11 cellular contexts compared by ENCODE assay signal in the genomic region with DNA sequence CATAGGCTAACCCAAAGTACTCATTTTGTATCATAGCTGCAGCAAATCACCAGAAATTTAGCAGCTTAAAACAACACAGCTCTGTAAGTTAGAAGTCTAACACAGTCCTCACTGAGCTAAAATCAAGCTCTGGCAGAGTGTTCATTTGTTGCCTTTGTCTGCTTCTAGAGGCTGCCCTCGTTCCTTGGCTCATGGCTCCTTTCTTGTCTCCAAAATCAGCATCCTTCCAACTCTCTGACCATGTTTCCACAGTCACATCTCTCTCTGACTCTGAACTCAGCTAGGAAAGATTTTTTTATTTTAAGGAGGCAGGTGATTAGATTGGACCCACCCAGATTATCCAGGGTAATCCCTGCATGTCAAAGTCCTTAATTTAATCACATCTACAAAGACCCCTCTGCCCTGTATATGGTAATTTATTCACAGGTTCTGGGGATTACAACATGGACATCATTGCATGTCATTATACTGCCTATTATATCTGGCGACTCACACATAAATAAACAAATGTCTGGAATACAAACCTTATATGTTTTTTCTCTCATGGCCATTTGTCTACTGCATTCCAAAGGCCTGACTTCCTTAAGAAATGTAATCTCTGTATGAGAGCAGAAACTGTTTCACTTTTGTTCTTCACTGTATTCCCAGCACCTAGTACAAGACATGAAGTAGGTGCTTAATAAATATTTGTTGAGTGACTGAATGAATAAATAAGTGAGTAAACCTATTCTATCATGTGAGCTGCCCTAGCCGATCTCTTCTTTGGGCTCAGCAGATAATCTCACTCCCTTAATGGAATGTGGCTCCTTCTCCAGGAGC. TPM values are rescaled to one million over a fixed set of nuclear protein-coding genes. Genes with fewer than 3 reads are reported as not detected.
DNase-seq lines count a peak whose midpoint lies in the region; ATAC-seq and TF ChIP-seq lines count a peak whose summit lies in the region.
"Had no signal": no experiment of that assay in that cellular context is flagged by ENCODE, and none has a peak within 500 bp of the region (broad histone marks: within the 10 kb centered on the region; RNA-seq: fewer than 3 reads in every experiment).

No MANE protein-coding gene starts in this region.

- H3K4me3 Mint-ChIP-seq in type B pancreatic cell = no peak overlapping the region
- H3K4me3 Mint-ChIP-seq: activated naive CD4-positive, alpha-beta T cell treated with anti-CD3 and anti-CD28 coated beads for 36 hours; nephron progenitor cell had no signal

- no peaks in the 10 kb centered on the region for H3K27me3 ChIP-seq in foreskin keratinocyte
- H3K27me3 ChIP-seq: testis had no signal

- no peak for TF ChIP-seq CTCF in foreskin keratinocyte (conservative IDR thresholded peaks at IDR 0.05)
- TF ChIP-seq CTCF in type B pancreatic cell (conservative IDR thresholded peaks at IDR 0.05) = no peak

- peaks cover 4% of the 10 kb centered on the region for H3K27me3 Mint-ChIP-seq in type B pancreatic cell

- ATAC-seq in foreskin keratinocyte (peak; percentile 55), GM21717 (IDR thresholded peaks at IDR 0.05; ENCODE audit: unreplicated experiment) (no peak)

- no peaks in the 10 kb centered on the region for H3K36me3 Mint-ChIP-seq in type B pancreatic cell

- peaks cover 5% of the 10 kb centered on the region for H3K9me3 Mint-ChIP-seq in type B pancreatic cell
- H3K9me3 Mint-ChIP-seq: activated naive CD4-positive, alpha-beta T cell treated with anti-CD3 and anti-CD28 coated beads for 36 hours; nephron progenitor cell had no signal

- peaks cover 4% of the 10 kb centered on the region for H3K4me1 Mint-ChIP-seq in type B pancreatic cell (ENCODE audit: unreplicated experiment)

- H3K27ac Mint-ChIP-seq in type B pancreatic cell = peak overlapping the region; percentile 80
- H3K27ac Mint-ChIP-seq: activated naive CD4-positive, alpha-beta T cell treated with anti-CD3 and anti-CD28 coated beads for 36 hours; nephron progenitor cell had no signal

- H3K27ac ChIP-seq in foreskin keratinocyte = peak overlapping the region; percentile 53
- H3K27ac ChIP-seq: testis had no signal

- DNase-seq in HT1080 (ENCODE audit: low read depth) (peak; percentile 66), amniotic stem cell (lab: John Stamatoyannopoulos, UW) (peak; percentile 35), foreskin keratinocyte (peak; percentile 73 to 86), type B pancreatic cell (ENCODE audit: extremely low spot score, unreplicated experiment) (no peak), NCI-H1436 treated with DMSO at 0.1 percent for 48 hours (lab: John Stamatoyannopoulos, UW) (no peak), NOMO-1 treated with DMSO at 0.1 percent for 48 hours (lab: John Stamatoyannopoulos, UW; ENCODE audit: unreplicated experiment) (no peak)
- DNase-seq: activated naive CD4-positive, alpha-beta T cell treated with anti-CD3 and anti-CD28 coated beads for 36 hours; NCI-H345; nephron progenitor cell; testis had no signal

- peaks cover 39% of the 10 kb centered on the region for H3K4me1 ChIP-seq in foreskin keratinocyte
- H3K4me1 ChIP-seq: testis had no signal

RNA-seq across cellular contexts. Expression of a gene that starts 15.1 kb away (rescaled TPM):
- 38.9 and 56.1 TPM in 2 replicates for total RNA-seq in HT1080 (2014; rRNA removed; shearing (Covaris generic))
- polyA plus RNA-seq in HT1080 (2015; cell fraction: cytosol; rRNA removed) = 30.4 and 40.3 TPM in 2 replicates
- 211 and 226 TPM in 2 replicates for polyA plus RNA-seq in HT1080 (2015; cell fraction: nucleus; rRNA removed)
- total RNA-seq in foreskin keratinocyte (45.8 and 46.1 TPM in 2 replicates), type B pancreatic cell (ENCODE audit: low replicate concordance) (31.0 and 36.4 TPM in 2 replicates)
- 28.6 and 29.0 TPM in 2 replicates for polyA plus RNA-seq in foreskin keratinocyte

Comparison
In these comparisons a context has a peak if more than half of its experiments do, and no peak if none do; other contexts are left out.
1. DNase-seq: peak in HT1080 (single experiment), amniotic stem cell (single experiment) and foreskin keratinocyte (2 of 2); none in type B pancreatic cell (single experiment), NCI-H1436 treated with DMSO at 0.1 percent for 48 hours (single experiment) and NOMO-1 treated with DMSO at 0.1 percent for 48 hours (single experiment).